In genomic region chr2:8803658-8804379, GRCh38 we compare ENCODE assay signal across 8 cellular contexts. TPM values are rescaled to one million over a fixed set of nuclear protein-coding genes. Genes with fewer than 3 reads are reported as not detected.
DNase-seq lines count a peak whose midpoint lies in the region; ATAC-seq and TF ChIP-seq lines count a peak whose summit lies in the region.

No MANE protein-coding gene starts in this region.

- peaks cover 64% of the 10 kb centered on the region for H3K36me3 Mint-ChIP-seq in activated CD4-positive, alpha-beta T cell treated with anti-CD3 and anti-CD28 coated beads, Interleukin-2, amount 10 ng/mL, durations not matched to agents 7 days and 5 days (ENCODE audit: low read depth)

- DNase-seq in GM12865 (ENCODE audit: low read depth) (peak; percentile 84), HPDE6-E6E7 (ENCODE audit: extremely low spot score) (peak; percentile 91), fibroblast of villous mesenchyme (ENCODE audit: low read depth) (peak; percentile 93), NCI-H526 treated with DMSO at 0.1 percent for 48 hours (lab: John Stamatoyannopoulos, UW) (no peak)
- peak; percentile 27 for DNase-seq in activated CD4-positive, alpha-beta T cell treated with anti-CD3 and anti-CD28 coated beads, Interleukin-2, amount 10 ng/mL, durations not matched to agents 7 days and 5 days
- DNase-seq in stimulated activated CD4-positive, alpha-beta T cell treated with anti-CD3 and anti-CD28 coated beads, TNF-alpha, amount 100 ng/mL, for 24 hours (ENCODE audit: low read depth in 3 of 3), result peak; percentile 18 to 49 (median 27)
- DNase-seq in effector CD8-positive, alpha-beta T cell (lab: John Stamatoyannopoulos, UW), result no peak

- H3K4me3 ChIP-seq in GM12865 (ENCODE audit: low read depth, low read length), result no peak overlapping the region
- no peak overlapping the region for H3K4me3 ChIP-seq in fibroblast of villous mesenchyme (ENCODE audit: low read depth, low read length)

- CTCF ChIA-PET in activated CD4-positive, alpha-beta T cell treated with anti-CD3 and anti-CD28 coated beads, Interleukin-2, amount 10 ng/mL, durations not matched to agents 7 days and 5 days (lab: Charles Lee), result interaction anchor here (0.6 to 1.8 kb wide), 5 partner anchors 15 to 1798 kb away, joined by 3 to 7 read pairs (median 4); no protein-coding TSS in a partner anchor

- H3K4me3 Mint-ChIP-seq in activated CD4-positive, alpha-beta T cell treated with anti-CD3 and anti-CD28 coated beads, Interleukin-2, amount 10 ng/mL, durations not matched to agents 7 days and 5 days, result no peak overlapping the region

- TF ChIP-seq CTCF in GM12865 (IDR thresholded peaks at IDR 0.05; ENCODE audit: insufficient read depth, low read depth, low read length, missing control alignments) (no peak), fibroblast of villous mesenchyme (IDR thresholded peaks at IDR 0.05; ENCODE audit: insufficient read depth, low read depth, low read length) (peak; percentile 10)

- ATAC-seq in GM21447 (IDR thresholded peaks at IDR 0.05; ENCODE audit: unreplicated experiment), result peak; percentile 98

- H3K27me3 Mint-ChIP-seq in activated CD4-positive, alpha-beta T cell treated with anti-CD3 and anti-CD28 coated beads, Interleukin-2, amount 10 ng/mL, durations not matched to agents 7 days and 5 days, result no peaks in the 10 kb centered on the region

- peak overlapping the region; percentile 68 for H3K27ac Mint-ChIP-seq in activated CD4-positive, alpha-beta T cell treated with anti-CD3 and anti-CD28 coated beads, Interleukin-2, amount 10 ng/mL, durations not matched to agents 7 days and 5 days

- H3K9me3 Mint-ChIP-seq in activated CD4-positive, alpha-beta T cell treated with anti-CD3 and anti-CD28 coated beads, Interleukin-2, amount 10 ng/mL, durations not matched to agents 7 days and 5 days, result no peaks in the 10 kb centered on the region

- peaks cover 21% of the 10 kb centered on the region for H3K4me1 Mint-ChIP-seq in activated CD4-positive, alpha-beta T cell treated with anti-CD3 and anti-CD28 coated beads, Interleukin-2, amount 10 ng/mL, durations not matched to agents 7 days and 5 days

- POLR2A ChIA-PET in activated CD4-positive, alpha-beta T cell treated with anti-CD3 and anti-CD28 coated beads, Interleukin-2, amount 10 ng/mL, durations not matched to agents 7 days and 5 days (lab: Charles Lee), result interaction anchor here (0.7 kb wide), 1 partner anchor 256 kb away, joined by 6 read pairs; no protein-coding TSS in a partner anchor

RNA-seq across cellular contexts. Expression of gene KIDINS220, which starts 33.6 kb away (rescaled TPM):
- 10 to 100 TPM; 36.3 TPM for total RNA-seq in activated CD4-positive, alpha-beta T cell treated with anti-CD3 and anti-CD28 coated beads, Interleukin-2, amount 10 ng/mL, durations not matched to agents 7 days and 5 days
- total RNA-seq in fibroblast of villous mesenchyme, result 77.0 and 91.5 TPM in 2 replicates

Comparison
In these comparisons a context has a peak if more than half of its experiments do, and no peak if none do; other contexts are left out.
1. DNase-seq: peak in GM12865 (single experiment), HPDE6-E6E7 (single experiment), activated CD4-positive, alpha-beta T cell treated with anti-CD3 and anti-CD28 coated beads, Interleukin-2, amount 10 ng/mL, durations not matched to agents 7 days and 5 days (single experiment), fibroblast of villous mesenchyme (single experiment) and stimulated activated CD4-positive, alpha-beta T cell treated with anti-CD3 and anti-CD28 coated beads, TNF-alpha, amount 100 ng/mL, for 24 hours (3 of 3); none in effector CD8-positive, alpha-beta T cell (single experiment) and NCI-H526 treated with DMSO at 0.1 percent for 48 hours (single experiment).